8 cellular contexts compared by ENCODE assay signal in genomic region chr17:1488826-1489275, GRCh38. TPM values are rescaled to one million over a fixed set of nuclear protein-coding genes. Genes with fewer than 3 reads are reported as not detected.
A peak's percentile ranks its signal among the peaks of the same experiment; 100 is the strongest.
DNase-seq lines count a peak whose midpoint lies in the region; ATAC-seq and TF ChIP-seq lines count a peak whose summit lies in the region.

No MANE protein-coding gene starts in this region.

- H3K27me3 ChIP-seq in GM23338 (ENCODE audit: insufficient read depth) (peaks cover 46% of the 10 kb centered on the region), skeletal muscle satellite cell (ENCODE audit: control insufficient read depth, insufficient read depth, low read length) (no peaks in the 10 kb centered on the region)

- H4K20me1 ChIP-seq in GM23338 (replicated peaks; ENCODE audit: insufficient read depth): no peaks in the 10 kb centered on the region; the same call in 1 of the 2 replicates

- CTCF ChIA-PET in WTC11 (lab: Charles Lee): interaction anchor here (1.3 to 3.8 kb wide), 3 partner anchors 27 to 124 kb away, joined by 3 to 20 read pairs (median 12); partner anchors contain the start of gene INPP5K

- no peaks in the 10 kb centered on the region for H3K9me3 ChIP-seq in skeletal muscle satellite cell (replicated peaks; ENCODE audit: low read length)

- H3K27me3 Mint-ChIP-seq in GM23338 (ENCODE audit: insufficient read depth, low read depth, poor library complexity) (peaks cover 45% of the 10 kb centered on the region), WTC11 (ENCODE audit: low read depth) (peaks cover 12% of the 10 kb centered on the region), glutamatergic neuron (ENCODE audit: unreplicated experiment) (peaks cover 12% of the 10 kb centered on the region)

- H3K4me1 ChIP-seq in GM23338 (ENCODE audit: insufficient read depth) (peaks cover 15% of the 10 kb centered on the region), skeletal muscle satellite cell (ENCODE audit: control insufficient read depth, insufficient read depth, low read length) (peaks cover 58% of the 10 kb centered on the region)

- H3K9me3 Mint-ChIP-seq in GM23338: no peaks in the 10 kb centered on the region; the same call in 2 of the 3 replicates
- H3K9me3 Mint-ChIP-seq in WTC11: no peaks in the 10 kb centered on the region
- H3K9me3 Mint-ChIP-seq in glutamatergic neuron (ENCODE audit: unreplicated experiment): peaks cover 2% of the 10 kb centered on the region

- TF ChIP-seq CTCF in GM23338 (conservative IDR thresholded peaks at IDR 0.05; ENCODE audit: low read depth in 2 of 2) (no peak), WTC11 (IDR thresholded peaks at IDR 0.05) (no peak), glutamatergic neuron (IDR thresholded peaks at IDR 0.05; ENCODE audit: partially characterized antibody, unreplicated experiment) (no peak)

- H3K27ac ChIP-seq in GM23338 (ENCODE audit: low read depth): no peak overlapping the region

- DNase-seq in GM23338 (ENCODE audit: low spot score): no peak
- DNase-seq in WTC11 (ENCODE audit: low spot score): no peak
- DNase-seq in glutamatergic neuron: no peak
- no peak for DNase-seq in effector CD4-positive, alpha-beta T cell
- no peak for DNase-seq in NCI-H510A treated with DMSO at 0.1 percent for 48 hours (lab: John Stamatoyannopoulos, UW)
- no peak for DNase-seq in NCI-H69 (lab: John Stamatoyannopoulos, UW)

- no peak overlapping the region for H2AFZ ChIP-seq in GM23338

- no peaks in the 10 kb centered on the region for H3K9me2 ChIP-seq in GM23338 (ENCODE audit: insufficient read depth)

- peak overlapping the region; percentile 65 for H3K4me3 ChIP-seq in GM23338
- H3K4me3 ChIP-seq in skeletal muscle satellite cell (ENCODE audit: low read length): peak overlapping the region; percentile 79

- H3K4me1 Mint-ChIP-seq in GM23338 (peaks cover 36% of the 10 kb centered on the region), WTC11 (peaks cover 35% of the 10 kb centered on the region), glutamatergic neuron (ENCODE audit: low read depth, unreplicated experiment) (peaks cover 9% of the 10 kb centered on the region)

- H3K36me3 Mint-ChIP-seq in GM23338 (ENCODE audit: low read depth): 0 out of 3 replicates have a peak, but pooled peaks cover 2% of the 10 kb centered on the region
- H3K36me3 Mint-ChIP-seq in WTC11: 0 out of 2 replicates have a peak, but pooled peaks cover 2% of the 10 kb centered on the region
- H3K36me3 Mint-ChIP-seq in glutamatergic neuron (ENCODE audit: unreplicated experiment): no peaks in the 10 kb centered on the region

- H3K79me2 ChIP-seq in GM23338 (replicated peaks; ENCODE audit: insufficient read depth): peaks cover 8% of the 10 kb centered on the region; the same call in 1 of the 2 replicates

- H3K27ac Mint-ChIP-seq in GM23338: no peak overlapping the region
- H3K27ac Mint-ChIP-seq in WTC11: no peak overlapping the region
- H3K27ac Mint-ChIP-seq in glutamatergic neuron (ENCODE audit: unreplicated experiment): no peak overlapping the region

- H3K36me3 ChIP-seq in GM23338 (ENCODE audit: insufficient read depth) (no peaks in the 10 kb centered on the region), skeletal muscle satellite cell (ENCODE audit: insufficient read depth, low read length) (peaks cover 5% of the 10 kb centered on the region)

- peak overlapping the region; percentile 90 for H3K9ac ChIP-seq in skeletal muscle satellite cell (ENCODE audit: low read depth, low read length)

- ATAC-seq in GM23338 (no peak), WTC11 (no peak), GM21526 (IDR thresholded peaks at IDR 0.05; ENCODE audit: low FRiP score, unreplicated experiment) (no peak)

- H3F3A ChIP-seq in GM23338 (replicated peaks; ENCODE audit: low read depth): peaks cover 36% of the 10 kb centered on the region

- H3K4me3 Mint-ChIP-seq in GM23338 (peak overlapping the region; percentile 73), WTC11 (peak overlapping the region; percentile 69), glutamatergic neuron (ENCODE audit: unreplicated experiment) (peak overlapping the region; percentile 46)

- peak overlapping the region; percentile 85 for H3K4me2 ChIP-seq in GM23338
- H3K4me2 ChIP-seq in skeletal muscle satellite cell (ENCODE audit: low read length): peak overlapping the region; percentile 99

- POLR2A ChIA-PET in WTC11 (lab: Charles Lee): no interaction called here

TF ChIP-seq in GM23338, 12 proteins besides CTCF, POLR2A, EP300 and RAD21 (continues in another document):
- TF ChIP-seq EZH2 (IDR thresholded peaks at IDR 0.05; ENCODE audit: low read depth, unreplicated experiment) (no peak), EZH2phosphoT487 (IDR thresholded peaks at IDR 0.05; ENCODE audit: unreplicated experiment) (no peak), POLR2AphosphoS5 (IDR thresholded peaks at IDR 0.05; ENCODE audit: low read depth) (no peak)

TF ChIP-seq in WTC11, 78 proteins besides CTCF, POLR2A, EP300 and RAD21 (continues in another document):
- no peak for TF ChIP-seq ZNF425 (CRISPR knock-in tag; conservative IDR thresholded peaks at IDR 0.05)
- no peak for TF ChIP-seq PRRX2 (CRISPR knock-in tag; IDR thresholded peaks at IDR 0.05)
- TF ChIP-seq IRF1 (CRISPR knock-in tag; IDR thresholded peaks at IDR 0.05): no peak
- no peak for TF ChIP-seq ZNF138 (CRISPR knock-in tag; conservative IDR thresholded peaks at IDR 0.05)
- no peak for TF ChIP-seq ZNF532 (CRISPR knock-in tag; IDR thresholded peaks at IDR 0.05; ENCODE audit: borderline replicate concordance)
- TF ChIP-seq OVOL2 (CRISPR knock-in tag; IDR thresholded peaks at IDR 0.05; ENCODE audit: borderline replicate concordance): no peak

RNA-seq across cellular contexts. Expression of gene MYO1C, which starts 3.6 kb away (rescaled TPM):
- total RNA-seq in GM23338 (2014; rRNA removed; shearing (Covaris generic)): 35.2 and 57.1 TPM in 2 replicates
- polyA plus RNA-seq in GM23338 (2016; fragmentation: Nextera tagmentation; extraction: Ambion mirVana): 12.3 and 13.9 TPM in 2 replicates
- total RNA-seq in WTC11 (2021): 73.6 to 83.2 TPM (median 80.3 TPM) in 3 replicates
- total RNA-seq in glutamatergic neuron (ENCODE audit: unreplicated experiment): 58.5 TPM
- 99.4 and 114 TPM in 2 replicates for total RNA-seq in skeletal muscle satellite cell (2012; rRNA removed)

RNA-seq across cellular contexts. Expression of gene INPP5K, which starts 27.6 kb away (rescaled TPM):
- 22.5 and 29.7 TPM in 2 replicates for total RNA-seq in GM23338 (2014; rRNA removed; shearing (Covaris generic))
- 8.4 TPM in 2 replicates for polyA plus RNA-seq in GM23338 (2016; fragmentation: Nextera tagmentation; extraction: Ambion mirVana)
- total RNA-seq in WTC11 (2021) (17.1 to 26.8 TPM (median 18.5 TPM) in 3 replicates), glutamatergic neuron (ENCODE audit: unreplicated experiment) (42.4 TPM)
- 14.2 and 15.7 TPM in 2 replicates for total RNA-seq in skeletal muscle satellite cell (2012; rRNA removed)

RNA-seq across cellular contexts. Expression of gene CRK, which starts 32.8 kb away (rescaled TPM):
- total RNA-seq in GM23338 (2014; rRNA removed; shearing (Covaris generic)): 59.8 and 61.1 TPM in 2 replicates
- polyA plus RNA-seq in GM23338 (2016; fragmentation: Nextera tagmentation; extraction: Ambion mirVana): 28.6 and 32.6 TPM in 2 replicates
- total RNA-seq in WTC11 (2021): 43.6 to 45.2 TPM (median 43.7 TPM) in 3 replicates
- 46.4 TPM for total RNA-seq in glutamatergic neuron (ENCODE audit: unreplicated experiment)
- 83.4 and 85.0 TPM in 2 replicates for total RNA-seq in skeletal muscle satellite cell (2012; rRNA removed)
